Comparison of ENCODE assay signal across 8 cellular contexts in the genomic region with DNA sequence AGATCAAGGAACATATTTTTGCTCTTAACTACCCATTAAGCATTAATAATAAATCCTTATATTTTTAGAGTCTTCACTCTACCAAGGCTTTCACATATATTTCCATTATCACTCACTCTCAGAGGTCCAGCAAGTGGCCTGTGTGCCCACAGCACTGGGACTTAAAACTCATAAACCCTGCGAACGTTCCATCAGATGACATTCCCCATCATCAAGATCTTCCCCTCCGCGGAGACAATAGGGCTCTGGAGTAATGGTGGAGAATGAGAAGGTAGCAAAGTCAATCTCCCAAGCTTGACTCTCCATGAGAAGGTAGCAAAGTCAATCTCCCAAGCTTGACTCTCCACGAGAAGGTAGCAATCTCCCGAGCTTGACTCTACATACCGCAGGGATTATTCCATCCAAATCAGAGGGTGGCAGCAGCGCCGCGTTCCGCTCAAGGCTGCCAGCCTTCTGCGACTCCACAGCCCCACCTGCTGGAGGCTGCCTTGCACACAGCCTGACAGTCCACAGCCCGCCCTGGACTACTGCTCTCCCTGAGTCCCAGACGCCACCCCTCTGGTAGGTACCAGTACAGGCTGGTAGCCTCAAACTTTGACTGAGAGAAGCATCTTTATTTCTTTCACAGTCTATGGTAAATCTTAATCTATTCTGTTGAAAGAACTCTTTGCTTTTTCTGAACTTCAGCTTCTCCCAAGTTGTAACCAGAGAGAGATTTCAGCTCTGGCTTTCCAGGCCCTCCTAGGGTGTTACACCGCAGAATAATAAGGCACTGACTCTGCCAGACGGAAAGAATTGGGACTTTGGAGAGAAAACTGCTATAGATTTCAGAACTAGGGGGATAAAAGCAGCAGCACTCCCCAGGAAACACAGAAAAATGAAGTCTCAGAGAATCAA. TPM values are rescaled to one million over a fixed set of nuclear protein-coding genes. Genes with fewer than 3 reads are reported as not detected.
A peak's percentile ranks its signal among the peaks of the same experiment; 100 is the strongest.
DNase-seq lines count a peak whose midpoint lies in the region; ATAC-seq and TF ChIP-seq lines count a peak whose summit lies in the region.

No MANE protein-coding gene starts in this region.

- DNase-seq in DMS53 treated with DMSO at 0.1 percent for 48 hours (lab: John Stamatoyannopoulos, UW; ENCODE audit: unreplicated experiment) (peak; percentile 59), KBM-7 (peak; percentile 90), Panc1 (ENCODE audit: low read depth, low spot score) (no peak), fibroblast of gingiva (ENCODE audit: low read depth) (peak; percentile 71)
- DNase-seq in activated T-cell treated with anti-CD3 and anti-CD28 coated beads, Interleukin-2, amount 50 U/mL, for 4 hours: peak; percentile 80
- DNase-seq in stimulated activated naive CD4-positive, alpha-beta T cell treated with Interleukin-2 at 50 U/mL for 16 hours (lab: John Stamatoyannopoulos, UW): peak; percentile 74

- no peaks in the 10 kb centered on the region for H3K9me3 Mint-ChIP-seq in activated T-cell treated with anti-CD3 and anti-CD28 coated beads, Interleukin-2, amount 50 U/mL, for 4 hours

- H3K4me3 ChIP-seq in Panc1 (ENCODE audit: low read depth in 2 of 2, low read length in 2 of 2): no peak overlapping the region
- H3K4me3 ChIP-seq in neural cell (ENCODE audit: low read length): no peak overlapping the region

- H3K79me2 ChIP-seq in neural cell (replicated peaks; ENCODE audit: insufficient read depth, low read length): no peaks in the 10 kb centered on the region

- in situ Hi-C loops in KBM-7 (cut with MboI; ENCODE audit: low pct_unique_long_range_greater_than_20kb, low sequenced_read_pairs) (no loop called here), Panc1 (cut with HindIII; ENCODE audit: low pct_unique_long_range_greater_than_20kb, low sequenced_read_pairs) (no loop called here)

- H3K27me3 Mint-ChIP-seq in activated T-cell treated with anti-CD3 and anti-CD28 coated beads, Interleukin-2, amount 50 U/mL, for 4 hours (ENCODE audit: low read depth): peaks cover 34% of the 10 kb centered on the region

- CTCF ChIA-PET in Panc1 (lab: Charles Lee): interaction anchor here (0.5 to 1.0 kb wide), 3 partner anchors 21 to 888 kb away, joined by 3 to 10 read pairs (median 6); no protein-coding TSS in a partner anchor

- peaks cover 2% of the 10 kb centered on the region; the same call in 1 of the 2 replicates for H3K27me3 ChIP-seq in Panc1 (ENCODE audit: control insufficient read depth, insufficient read depth, low read length)
- H3K27me3 ChIP-seq in neural cell (ENCODE audit: insufficient read depth, low read depth, low read length): no peaks in the 10 kb centered on the region

- TF ChIP-seq CTCF in Panc1 (IDR thresholded peaks at IDR 0.05) (peak; percentile 95), neural cell (IDR thresholded peaks at IDR 0.05; ENCODE audit: poor library complexity, severe bottlenecking) (peak; percentile 97)

- H3K4me2 ChIP-seq in neural cell (ENCODE audit: low read length): no peak overlapping the region

- peak; percentile 93 for TF ChIP-seq RAD21 in neural cell (conservative IDR thresholded peaks at IDR 0.05)

- ATAC-seq in GM21576 (IDR thresholded peaks at IDR 0.05; ENCODE audit: unreplicated experiment) (peak; percentile 91), Panc1 (peak; percentile 100)
- ATAC-seq in activated T-cell treated with anti-CD3 and anti-CD28 coated beads, Interleukin-2, amount 50 U/mL, for 4 hours: peak; percentile 99 to 100

- no peaks in the 10 kb centered on the region for H3F3A ChIP-seq in neural cell (ENCODE audit: insufficient read depth, low read length, poor library complexity, severe bottlenecking)

- POLR2A ChIA-PET in Panc1 (lab: Charles Lee): no interaction called here

- no peak overlapping the region for H3K9ac ChIP-seq in neural cell (ENCODE audit: low read length)

- no peaks in the 10 kb centered on the region for H4K20me1 ChIP-seq in neural cell (ENCODE audit: insufficient read depth)

- BruUV-seq in Panc1 (replicated peaks; lab: Mats Ljungman, UMichigan): no TSS peak

- no peak overlapping the region for H3K4me3 Mint-ChIP-seq in activated T-cell treated with anti-CD3 and anti-CD28 coated beads, Interleukin-2, amount 50 U/mL, for 4 hours

- no peaks in the 10 kb centered on the region for H3K9me3 ChIP-seq in Panc1 (ENCODE audit: control insufficient read depth, insufficient read depth, low read depth, low read length)
- no peaks in the 10 kb centered on the region for H3K9me3 ChIP-seq in neural cell (ENCODE audit: low read length)

- H3K36me3 Mint-ChIP-seq in activated T-cell treated with anti-CD3 and anti-CD28 coated beads, Interleukin-2, amount 50 U/mL, for 4 hours (ENCODE audit: insufficient read depth): no peaks in the 10 kb centered on the region

- intact Hi-C loops in Panc1 (cut with micrococcal nuclease; ENCODE audit: unreplicated experiment): no loop called here

- H3K4me1 Mint-ChIP-seq in activated T-cell treated with anti-CD3 and anti-CD28 coated beads, Interleukin-2, amount 50 U/mL, for 4 hours (ENCODE audit: low read depth): peaks cover 2% of the 10 kb centered on the region

- H3K4me1 ChIP-seq in Panc1 (ENCODE audit: control insufficient read depth, insufficient read depth, low read length): no peaks in the 10 kb centered on the region

- H2AFZ ChIP-seq in neural cell (ENCODE audit: low read depth, low read length): no peak overlapping the region

- TF ChIP-seq EP300 in neural cell (conservative IDR thresholded peaks at IDR 0.05; ENCODE audit: poor library complexity, severe bottlenecking): no peak

- H3K27ac ChIP-seq in Panc1 (ENCODE audit: low read length) (no peak overlapping the region), neural cell (ENCODE audit: low read length) (no peak overlapping the region)

- H3K36me3 ChIP-seq in Panc1 (ENCODE audit: control insufficient read depth, insufficient read depth, low read length) (no peaks in the 10 kb centered on the region), neural cell (ENCODE audit: insufficient read depth, low read length) (no peaks in the 10 kb centered on the region)

- H3K9me2 ChIP-seq in neural cell (ENCODE audit: insufficient read depth, low read length): no peaks in the 10 kb centered on the region

TF ChIP-seq in neural cell, 6 proteins besides CTCF, POLR2A, EP300 and RAD21:
- TF ChIP-seq MXI1 (conservative IDR thresholded peaks at IDR 0.05; ENCODE audit: poor library complexity, severe bottlenecking): no peak
- TF ChIP-seq SMC3 (conservative IDR thresholded peaks at IDR 0.05; ENCODE audit: poor library complexity): peak; percentile 92
- no peak for TF ChIP-seq TAF1 (IDR thresholded peaks at IDR 0.05; ENCODE audit: low read depth)

RNA-seq across cellular contexts. Expression of gene CTTNBP2NL, which starts 26.4 kb away (rescaled TPM):
- 18.4 TPM for total RNA-seq in Panc1 (2021; ENCODE audit: unreplicated experiment)
- polyA plus RNA-seq in Panc1 (2012; ENCODE audit: insufficient read length): 5.8 TPM
- 1 to 10 TPM in 2 of 3 donors, under 1 TPM in 1; 0.81 to 1.2 (median 1.1) TPM for total RNA-seq in activated T-cell treated with anti-CD3 and anti-CD28 coated beads, Interleukin-2, amount 50 U/mL, for 4 hours
- polyA plus RNA-seq in neural cell: 11.8 and 12.5 TPM in 2 replicates
- polyA minus RNA-seq in neural cell: 57.5 and 69.9 TPM in 2 replicates
